ENCODE assay signal across 9 cellular contexts in genomic region chr22:40040927-40041326, GRCh38. TPM values are rescaled to one million over a fixed set of nuclear protein-coding genes. Genes with fewer than 3 reads are reported as not detected.
DNase-seq lines count a peak whose midpoint lies in the region; ATAC-seq and TF ChIP-seq lines count a peak whose summit lies in the region.
"Had no signal": no experiment of that assay in that cellular context is flagged by ENCODE, and none has a peak within 500 bp of the region (broad histone marks: within the 10 kb centered on the region; RNA-seq: fewer than 3 reads in every experiment).

No MANE protein-coding gene starts in this region.

- CTCF ChIA-PET in HEK293 (lab: Yijun Ruan, JAX) = interaction anchor here (0.7 to 7.1 kb wide), 9 partner anchors 13 to 511 kb away, joined by 3 to 50 read pairs (median 8); no protein-coding TSS in a partner anchor

- DNase-seq in NCI-H446 treated with DMSO at 0.1 percent for 48 hours (lab: John Stamatoyannopoulos, UW) (peak; percentile 55), esophagus squamous epithelium (lab: John Stamatoyannopoulos, UW) (no peak), skeletal muscle cell (ENCODE audit: low read depth) (peak; percentile 96), retina (no peak), islet precursor cell (no peak)
- DNase-seq: activated B cell treated with CpG ODN at 0.5 μM for 24 hours had no signal

- TF ChIP-seq POLR2A in esophagus squamous epithelium (IDR thresholded peaks at IDR 0.05) = no peak

- WGBS in esophagus squamous epithelium, 2 donors = 2 to 3% methylated on average over 4 of the region's 4 CpGs

- no peak for ATAC-seq in GM18517 (IDR thresholded peaks at IDR 0.05; ENCODE audit: unreplicated experiment)
- no peak for ATAC-seq in GM18870 (IDR thresholded peaks at IDR 0.05; ENCODE audit: unreplicated experiment)

- H3K4me1 ChIP-seq in HEK293 (ENCODE audit: control insufficient read depth, insufficient read depth, low read length) (peaks cover 18% of the 10 kb centered on the region), esophagus squamous epithelium (peaks cover 30 to 75% (median 43%) of the 10 kb centered on the region in 3 donors)

- intact Hi-C loops in esophagus squamous epithelium (cut with DNase I) = loop anchor here (5.0 kb wide), 1 partner anchor 306 kb away; the partner anchor contains the start of gene ADSL

- H3K36me3 ChIP-seq in HEK293 (ENCODE audit: control insufficient read depth in 2 of 2, insufficient read depth in 1 of 2, low read length in 2 of 2) (no peaks in the 10 kb centered on the region), esophagus squamous epithelium (no peaks in the 10 kb centered on the region)

- H3K27ac ChIP-seq in HEK293 (ENCODE audit: extremely low read depth, low read depth, low read length) = peak overlapping the region; percentile 76
- peak overlapping the region; percentile 35 to 98 (median 83) for H3K27ac ChIP-seq in esophagus squamous epithelium

- H3K9me3 ChIP-seq in HEK293 (ENCODE audit: control insufficient read depth, insufficient read depth, low read depth, low read length) = no peaks in the 10 kb centered on the region
- H3K9me3 ChIP-seq in esophagus squamous epithelium = no peaks in the 10 kb centered on the region

- H3K27me3 ChIP-seq in esophagus squamous epithelium = no peaks in the 10 kb centered on the region

- H3K4me3 ChIP-seq in HEK293 (ENCODE audit: low read depth, low read length) (no peak overlapping the region), esophagus squamous epithelium (no peak overlapping the region), skeletal muscle cell (ENCODE audit: low read depth, low read length) (no peak overlapping the region)

- POLR2A ChIA-PET in HEK293 (lab: Yijun Ruan, JAX) = interaction anchor here (0.9 to 2.1 kb wide), 8 partner anchors 10 to 596 kb away, joined by 3 to 14 read pairs (median 5); partner anchors contain the start of genes ADSL, ATF4, MRTFA and TNRC6B

- TF ChIP-seq CTCF in HEK293 (tag by site-specific recombination; IDR thresholded peaks at IDR 0.05) = no peak
- TF ChIP-seq CTCF in esophagus squamous epithelium (IDR thresholded peaks at IDR 0.05) = no peak

TF ChIP-seq in HEK293, 187 proteins besides CTCF, POLR2A, EP300 and RAD21 (continues in another document):
- TF ChIP-seq, protein P1, sequence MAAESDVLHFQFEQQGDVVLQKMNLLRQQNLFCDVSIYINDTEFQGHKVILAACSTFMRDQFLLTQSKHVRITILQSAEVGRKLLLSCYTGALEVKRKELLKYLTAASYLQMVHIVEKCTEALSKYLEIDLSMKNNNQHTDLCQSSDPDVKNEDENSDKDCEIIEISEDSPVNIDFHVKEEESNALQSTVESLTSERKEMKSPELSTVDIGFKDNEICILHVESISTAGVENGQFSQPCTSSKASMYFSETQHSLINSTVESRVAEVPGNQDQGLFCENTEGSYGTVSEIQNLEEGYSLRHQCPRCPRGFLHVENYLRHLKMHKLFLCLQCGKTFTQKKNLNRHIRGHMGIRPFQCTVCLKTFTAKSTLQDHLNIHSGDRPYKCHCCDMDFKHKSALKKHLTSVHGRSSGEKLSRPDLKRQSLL (tag by site-specific recombination; IDR thresholded peaks at IDR 0.05) = 0 out of 2 replicates have a peak, but pooled peaks have one; percentile 19
- TF ChIP-seq ZNF580 (tag by site-specific recombination; IDR thresholded peaks at IDR 0.05) (no peak), ZNF623 (tag by site-specific recombination; IDR thresholded peaks at IDR 0.05) (no peak), EGR2 (tag by site-specific recombination; IDR thresholded peaks at IDR 0.05; ENCODE audit: low read depth) (no peak), ZBTB1 (tag by site-specific recombination; IDR thresholded peaks at IDR 0.05) (no peak), ZBTB7A (tag by site-specific recombination; IDR thresholded peaks at IDR 0.05; ENCODE audit: low read depth) (no peak), GLIS2 (tag by site-specific recombination; IDR thresholded peaks at IDR 0.05) (no peak), ZNF558 (tag by site-specific recombination; IDR thresholded peaks at IDR 0.05) (no peak), ZNF645 (tag by site-specific recombination; IDR thresholded peaks at IDR 0.05) (no peak), ZNF561 (tag by site-specific recombination; IDR thresholded peaks at IDR 0.05; ENCODE audit: borderline replicate concordance) (no peak), ZSCAN23 (tag by site-specific recombination; IDR thresholded peaks at IDR 0.05) (no peak), ZNF560 (tag by site-specific recombination; IDR thresholded peaks at IDR 0.05; ENCODE audit: borderline replicate concordance) (no peak), TCF7L2 (IDR thresholded peaks at IDR 0.05; ENCODE audit: borderline replicate concordance, low read depth, low read length) (no peak), SCRT2 (tag by site-specific recombination; IDR thresholded peaks at IDR 0.05) (peak; percentile 93), GLI4 (tag by site-specific recombination; IDR thresholded peaks at IDR 0.05) (no peak), KLF9 (tag by site-specific recombination; IDR thresholded peaks at IDR 0.05; ENCODE audit: low read depth) (no peak)
- TF ChIP-seq, protein P2, sequence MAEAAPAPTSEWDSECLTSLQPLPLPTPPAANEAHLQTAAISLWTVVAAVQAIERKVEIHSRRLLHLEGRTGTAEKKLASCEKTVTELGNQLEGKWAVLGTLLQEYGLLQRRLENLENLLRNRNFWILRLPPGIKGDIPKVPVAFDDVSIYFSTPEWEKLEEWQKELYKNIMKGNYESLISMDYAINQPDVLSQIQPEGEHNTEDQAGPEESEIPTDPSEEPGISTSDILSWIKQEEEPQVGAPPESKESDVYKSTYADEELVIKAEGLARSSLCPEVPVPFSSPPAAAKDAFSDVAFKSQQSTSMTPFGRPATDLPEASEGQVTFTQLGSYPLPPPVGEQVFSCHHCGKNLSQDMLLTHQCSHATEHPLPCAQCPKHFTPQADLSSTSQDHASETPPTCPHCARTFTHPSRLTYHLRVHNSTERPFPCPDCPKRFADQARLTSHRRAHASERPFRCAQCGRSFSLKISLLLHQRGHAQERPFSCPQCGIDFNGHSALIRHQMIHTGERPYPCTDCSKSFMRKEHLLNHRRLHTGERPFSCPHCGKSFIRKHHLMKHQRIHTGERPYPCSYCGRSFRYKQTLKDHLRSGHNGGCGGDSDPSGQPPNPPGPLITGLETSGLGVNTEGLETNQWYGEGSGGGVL (tag by site-specific recombination; IDR thresholded peaks at IDR 0.05) = peak; percentile 53; the same call in 1 of the 2 replicates
- TF ChIP-seq, protein P3, sequence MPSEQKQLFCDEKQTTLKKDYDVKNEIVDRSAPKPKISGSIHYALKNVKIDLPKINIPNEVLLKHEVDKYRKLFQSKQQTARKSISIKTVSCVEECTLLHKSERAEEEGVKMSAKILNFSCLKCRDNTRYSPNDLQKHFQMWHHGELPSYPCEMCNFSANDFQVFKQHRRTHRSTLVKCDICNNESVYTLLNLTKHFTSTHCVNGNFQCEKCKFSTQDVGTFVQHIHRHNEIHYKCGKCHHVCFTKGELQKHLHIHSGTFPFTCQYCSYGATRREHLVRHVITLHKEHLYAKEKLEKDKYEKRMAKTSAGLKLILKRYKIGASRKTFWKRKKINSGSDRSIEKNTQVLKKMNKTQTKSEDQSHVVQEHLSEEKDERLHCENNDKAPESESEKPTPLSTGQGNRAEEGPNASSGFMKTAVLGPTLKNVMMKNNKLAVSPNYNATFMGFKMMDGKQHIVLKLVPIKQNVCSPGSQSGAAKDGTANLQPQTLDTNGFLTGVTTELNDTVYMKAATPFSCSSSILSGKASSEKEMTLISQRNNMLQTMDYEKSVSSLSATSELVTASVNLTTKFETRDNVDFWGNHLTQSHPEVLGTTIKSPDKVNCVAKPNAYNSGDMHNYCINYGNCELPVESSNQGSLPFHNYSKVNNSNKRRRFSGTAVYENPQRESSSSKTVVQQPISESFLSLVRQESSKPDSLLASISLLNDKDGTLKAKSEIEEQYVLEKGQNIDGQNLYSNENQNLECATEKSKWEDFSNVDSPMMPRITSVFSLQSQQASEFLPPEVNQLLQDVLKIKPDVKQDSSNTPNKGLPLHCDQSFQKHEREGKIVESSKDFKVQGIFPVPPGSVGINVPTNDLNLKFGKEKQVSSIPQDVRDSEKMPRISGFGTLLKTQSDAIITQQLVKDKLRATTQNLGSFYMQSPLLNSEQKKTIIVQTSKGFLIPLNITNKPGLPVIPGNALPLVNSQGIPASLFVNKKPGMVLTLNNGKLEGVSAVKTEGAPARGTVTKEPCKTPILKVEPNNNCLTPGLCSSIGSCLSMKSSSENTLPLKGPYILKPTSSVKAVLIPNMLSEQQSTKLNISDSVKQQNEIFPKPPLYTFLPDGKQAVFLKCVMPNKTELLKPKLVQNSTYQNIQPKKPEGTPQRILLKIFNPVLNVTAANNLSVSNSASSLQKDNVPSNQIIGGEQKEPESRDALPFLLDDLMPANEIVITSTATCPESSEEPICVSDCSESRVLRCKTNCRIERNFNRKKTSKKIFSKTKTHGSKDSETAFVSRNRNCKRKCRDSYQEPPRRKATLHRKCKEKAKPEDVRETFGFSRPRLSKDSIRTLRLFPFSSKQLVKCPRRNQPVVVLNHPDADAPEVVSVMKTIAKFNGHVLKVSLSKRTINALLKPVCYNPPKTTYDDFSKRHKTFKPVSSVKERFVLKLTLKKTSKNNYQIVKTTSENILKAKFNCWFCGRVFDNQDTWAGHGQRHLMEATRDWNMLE (tag by site-specific recombination; conservative IDR thresholded peaks at IDR 0.05; ENCODE audit: low read depth) = no peak

RNA-seq across cellular contexts. Expression of gene FAM83F, which starts 46.2 kb away (rescaled TPM):
- 10 to 100 TPM; 25.5 to 39.2 (median 29.6) TPM for total RNA-seq in esophagus squamous epithelium

Comparison
In these comparisons a context has a peak if more than half of its experiments do, and no peak if none do; other contexts are left out.
1. DNase-seq: peak in NCI-H446 treated with DMSO at 0.1 percent for 48 hours (single experiment) and skeletal muscle cell (single experiment); none in esophagus squamous epithelium (single experiment), retina (single experiment) and islet precursor cell (single experiment).